ENCODE assay signal across 8 cellular contexts in the genomic region with DNA sequence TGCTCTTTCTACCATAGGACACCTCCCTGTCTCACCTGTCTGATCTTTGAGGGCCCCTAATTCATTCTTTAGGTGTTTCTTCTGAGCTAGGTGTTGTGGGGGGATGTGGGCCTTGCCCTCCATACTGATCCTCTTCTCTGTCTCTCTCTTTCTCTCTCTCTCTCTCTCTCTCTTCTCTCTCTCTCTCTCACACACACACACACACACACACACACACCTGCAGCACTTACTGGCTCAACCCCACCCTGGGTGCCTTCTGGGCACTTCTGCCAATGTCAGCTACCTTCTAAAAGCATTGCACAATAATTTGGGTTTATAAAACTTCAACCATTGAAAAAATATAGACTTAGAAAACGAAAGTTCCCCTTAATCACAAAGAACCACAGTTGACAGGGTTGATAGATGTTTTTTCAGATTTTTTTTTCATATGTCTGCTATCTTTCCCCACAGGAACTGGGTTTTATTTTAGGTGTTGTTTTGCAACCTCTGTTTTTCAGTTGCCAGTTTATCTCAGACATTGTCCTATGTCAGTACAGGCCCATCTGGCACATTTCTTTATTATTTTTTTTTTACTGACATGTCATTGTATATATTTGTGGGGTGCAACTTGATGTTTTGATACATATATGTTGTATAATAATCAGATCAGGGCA. TPM values are rescaled to one million over a fixed set of nuclear protein-coding genes. Genes with fewer than 3 reads are reported as not detected.
DNase-seq lines count a peak whose midpoint lies in the region; ATAC-seq, FAIRE-seq and TF ChIP-seq lines count a peak whose summit lies in the region.

No MANE protein-coding gene starts in this region.

- peaks cover 0 to 3% of the 10 kb centered on the region in 2 donors for H3K4me1 ChIP-seq in breast epithelium

- no peak for TF ChIP-seq POLR2A in breast epithelium (IDR thresholded peaks at IDR 0.05)

- H3K27me3 Mint-ChIP-seq in osteocyte (ENCODE audit: unreplicated experiment): no peaks in the 10 kb centered on the region

- H3K9me3 Mint-ChIP-seq in osteocyte (ENCODE audit: unreplicated experiment): no peaks in the 10 kb centered on the region

- DNase-seq in GM18507 (ENCODE audit: extremely low spot score, insufficient read length, low read depth): no peak
- DNase-seq in breast epithelium (ENCODE audit: low spot score in 2 of 2): no peak
- DNase-seq in osteocyte (ENCODE audit: extremely low spot score, unreplicated experiment): no peak

- peaks cover 27% of the 10 kb centered on the region for H3K4me1 Mint-ChIP-seq in osteocyte (ENCODE audit: unreplicated experiment)

- intact Hi-C loops in breast epithelium (cut with DNase I; ENCODE audit: low total_unique reads): loop anchor here (5.0 kb wide), 1 partner anchor 223 kb away; no protein-coding TSS in a partner anchor

- peak; percentile 12 for FAIRE-seq in GM18507 (lab: Jason Lieb, UNC)

- no peak overlapping the region for H3K4me3 Mint-ChIP-seq in osteocyte (ENCODE audit: unreplicated experiment)

- ATAC-seq in HG02642 (IDR thresholded peaks at IDR 0.05; ENCODE audit: poor library complexity, unreplicated experiment) (no peak), HG03457 (IDR thresholded peaks at IDR 0.05; ENCODE audit: unreplicated experiment) (no peak), HG02970 (IDR thresholded peaks at IDR 0.05; ENCODE audit: low FRiP score, unreplicated experiment) (no peak), HG02938 (IDR thresholded peaks at IDR 0.05; ENCODE audit: unreplicated experiment) (no peak)

- H3K36me3 ChIP-seq in KOPT-K1 (ENCODE audit: insufficient read depth, low read length): peaks cover 32% of the 10 kb centered on the region
- no peaks in the 10 kb centered on the region for H3K36me3 ChIP-seq in breast epithelium

- H3K9me3 ChIP-seq in KOPT-K1 (ENCODE audit: insufficient read depth, low read length, poor library complexity, severe bottlenecking) (no peaks in the 10 kb centered on the region), breast epithelium (no peaks in the 10 kb centered on the region)

- peaks cover 11% of the 10 kb centered on the region for H3K36me3 Mint-ChIP-seq in osteocyte (ENCODE audit: unreplicated experiment)

- H3K27me3 ChIP-seq in breast epithelium: no peaks in the 10 kb centered on the region

- H3K27ac ChIP-seq in KOPT-K1 (ENCODE audit: low read depth, low read length, poor library complexity, severe bottlenecking) (peak overlapping the region; percentile 78), breast epithelium (peak overlapping the region; percentile 60 to 86)

- TF ChIP-seq CTCF in breast epithelium (IDR thresholded peaks at IDR 0.05): peak in 1 of 3 donors; percentile 7
- no peak for TF ChIP-seq CTCF in osteocyte (IDR thresholded peaks at IDR 0.05)

- no peak overlapping the region for H3K4me3 ChIP-seq in breast epithelium

- H3K27ac Mint-ChIP-seq in osteocyte (ENCODE audit: unreplicated experiment): peak overlapping the region; percentile 91

RNA-seq across cellular contexts. Expression of a gene that starts 28.1 kb away (rescaled TPM):
- total RNA-seq in breast epithelium: 100 to 1,000 TPM in 1 of 3 donors, 10 to 100 TPM in 2; 59.9 to 102 (median 99.1) TPM
- total RNA-seq in osteocyte: 26.0 and 29.5 TPM in 2 replicates

RNA-seq across cellular contexts. Expression of a gene that starts 41.1 kb away (rescaled TPM):
- 10 to 100 TPM in 2 of 3 donors, 1 to 10 TPM in 1; 5.7 to 46.2 (median 11.5) TPM for total RNA-seq in breast epithelium
- 177 and 185 TPM in 2 replicates for total RNA-seq in osteocyte
